In the genomic region with DNA sequence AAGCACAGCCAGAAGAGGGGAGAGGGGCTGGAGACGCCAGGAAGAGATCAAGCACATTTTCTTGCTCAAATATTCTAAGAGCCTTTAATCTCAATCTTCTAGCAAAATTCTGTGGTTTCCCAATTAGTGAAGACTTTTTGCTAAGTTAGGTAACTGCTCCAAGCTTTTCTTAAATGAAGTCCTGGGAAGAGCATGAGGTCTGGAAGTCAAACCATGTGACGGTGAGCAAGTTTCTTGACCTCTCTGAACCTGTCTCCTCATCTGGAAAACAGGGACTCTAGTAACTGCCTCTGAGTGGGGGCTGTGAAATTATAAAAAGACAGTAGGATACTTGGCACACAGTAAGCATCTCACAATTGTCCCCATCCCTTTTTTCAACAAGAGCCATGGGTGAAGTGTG, we compare ENCODE assay signal across 2 cellular contexts.
TF ChIP-seq lines count a peak whose summit lies in the region.

No MANE protein-coding gene starts in this region.

TF ChIP-seq in A549, 52 proteins besides CTCF, POLR2A, EP300 and RAD21:
- no peak for TF ChIP-seq TFCP2L1 (CRISPR knock-in tag; IDR thresholded peaks at IDR 0.05)
- no peak for TF ChIP-seq HEYL (CRISPR knock-in tag; IDR thresholded peaks at IDR 0.05)
- TF ChIP-seq CEBPB (IDR thresholded peaks at IDR 0.05), result no peak
- TF ChIP-seq ZFP36 (IDR thresholded peaks at IDR 0.05; ENCODE audit: borderline replicate concordance, partially characterized antibody), result no peak

TF ChIP-seq in IMR-90, 13 proteins besides CTCF, POLR2A, EP300 and RAD21:
- no peak for TF ChIP-seq MXI1 (IDR thresholded peaks at IDR 0.05; ENCODE audit: borderline replicate concordance, low read depth, low read length)
- TF ChIP-seq, protein P1, sequence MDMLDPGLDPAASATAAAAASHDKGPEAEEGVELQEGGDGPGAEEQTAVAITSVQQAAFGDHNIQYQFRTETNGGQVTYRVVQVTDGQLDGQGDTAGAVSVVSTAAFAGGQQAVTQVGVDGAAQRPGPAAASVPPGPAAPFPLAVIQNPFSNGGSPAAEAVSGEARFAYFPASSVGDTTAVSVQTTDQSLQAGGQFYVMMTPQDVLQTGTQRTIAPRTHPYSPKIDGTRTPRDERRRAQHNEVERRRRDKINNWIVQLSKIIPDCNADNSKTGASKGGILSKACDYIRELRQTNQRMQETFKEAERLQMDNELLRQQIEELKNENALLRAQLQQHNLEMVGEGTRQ (IDR thresholded peaks at IDR 0.05; ENCODE audit: low read depth, low read length), result no peak
